In genomic region chr3:100140976-100141375, GRCh38 we compare ENCODE assay signal across 28 cellular contexts.
"Had no signal": no experiment of that assay in that cellular context is flagged by ENCODE, and none has a peak within 500 bp of the region (broad histone marks: within the 10 kb centered on the region; RNA-seq: fewer than 3 reads in every experiment).

No MANE protein-coding gene starts in this region.

- DNase-seq: hypothalamus; immature natural killer cell; kidney; left colon; left lung; midbrain; mucosa of descending colon; naive thymus-derived CD4-positive, alpha-beta T cell; ovary; right lobe of liver; stimulated activated CD4-positive, alpha-beta T cell treated with anti-CD3 and anti-CD28 coated beads, Interleukin-1b, Interleukin-23, amount 100 ng/mL, for 48 hours; stimulated activated CD4-positive, alpha-beta T cell treated with anti-CD3 and anti-CD28 coated beads, Interleukin-2, amount 100 ng/mL, for 48 hours; stimulated activated CD4-positive, alpha-beta T cell treated with anti-CD3 and anti-CD28 coated beads, Interleukin-4, amount 100 ng/mL, for 4 hours; stimulated activated CD8-positive, alpha-beta memory T cell treated with anti-CD3 and anti-CD28 coated beads, Interleukin-4, amount 100 ng/mL, for 48 hours; stimulated activated naive CD4-positive, alpha-beta T cell treated with Interleukin-2 at 50 U/mL for 16 hours; stimulated activated naive CD8-positive, alpha-beta T cell treated with anti-CD3 and anti-CD28 coated beads, Interleukin-15, amount 100 ng/mL, for 72 hours; substantia nigra; uterus had no signal

- H3K27ac Mint-ChIP-seq: immature natural killer cell; naive thymus-derived CD4-positive, alpha-beta T cell; natural killer cell treated with Interleukin-12 subunit alpha and Interleukin-12 subunit beta and Interleukin-15 and Interleukin-18, amount 100 ng/mL, for 72 hours; progenitor cell of endocrine pancreas; stimulated activated memory B cell treated with anti-CD40 and anti-IgM and Interleukin-4, amounts not matched to agents 10 μg/mL and 1 μg/mL and 100 μg/mL, for 72 hours; stimulated activated naive CD8-positive, alpha-beta T cell treated with anti-CD3 and anti-CD28 coated beads, Interleukin-15, amount 100 ng/mL, for 72 hours; type B pancreatic cell had no signal

- H3K9me3 ChIP-seq: ovary, right lobe of liver, uterus had no signal

- H3K4me3 ChIP-seq: left lung, lung, mucosa of descending colon, ovary, right atrium auricular region, right lobe of liver, smooth muscle cell, tibial nerve, uterus had no signal

- H3K4me1 Mint-ChIP-seq: neural crest cell had no signal

- ATAC-seq: left colon; left lung; mucosa of descending colon; naive thymus-derived CD4-positive, alpha-beta T cell; natural killer cell treated with Interleukin-12 subunit alpha and Interleukin-12 subunit beta and Interleukin-15 and Interleukin-18, amount 100 ng/mL, for 72 hours; right lobe of liver; stimulated activated memory B cell treated with anti-CD40 and anti-IgM and Interleukin-4, amounts not matched to agents 10 μg/mL and 1 μg/mL and 100 μg/mL, for 72 hours; stimulated activated naive CD8-positive, alpha-beta T cell treated with anti-CD3 and anti-CD28 coated beads, Interleukin-15, amount 100 ng/mL, for 72 hours had no signal

- H3K27me3 Mint-ChIP-seq: naive thymus-derived CD4-positive, alpha-beta T cell; natural killer cell treated with Interleukin-12 subunit alpha and Interleukin-12 subunit beta and Interleukin-15 and Interleukin-18, amount 100 ng/mL, for 72 hours; progenitor cell of endocrine pancreas; stimulated activated memory B cell treated with anti-CD40 and anti-IgM and Interleukin-4, amounts not matched to agents 10 μg/mL and 1 μg/mL and 100 μg/mL, for 72 hours; stimulated activated naive CD8-positive, alpha-beta T cell treated with anti-CD3 and anti-CD28 coated beads, Interleukin-15, amount 100 ng/mL, for 72 hours; type B pancreatic cell had no signal

- H3K27me3 ChIP-seq: left lung, neutrophil, ovary, right atrium auricular region, right lobe of liver, tibial nerve, uterus had no signal

- H3K36me3 ChIP-seq: left lung, neutrophil, ovary, right atrium auricular region, right lobe of liver, uterus had no signal

- H3K27ac ChIP-seq: left lung, neutrophil, ovary, right atrium auricular region, right lobe of liver, tibial nerve, uterus had no signal

- H3K4me2 ChIP-seq: smooth muscle cell had no signal

- H3K4me3 Mint-ChIP-seq: immature natural killer cell; naive thymus-derived CD4-positive, alpha-beta T cell; natural killer cell treated with Interleukin-12 subunit alpha and Interleukin-12 subunit beta and Interleukin-15 and Interleukin-18, amount 100 ng/mL, for 72 hours; neural crest cell; stimulated activated memory B cell treated with anti-CD40 and anti-IgM and Interleukin-4, amounts not matched to agents 10 μg/mL and 1 μg/mL and 100 μg/mL, for 72 hours; stimulated activated naive CD8-positive, alpha-beta T cell treated with anti-CD3 and anti-CD28 coated beads, Interleukin-15, amount 100 ng/mL, for 72 hours; type B pancreatic cell had no signal

- H3K4me1 ChIP-seq: left lung, right lobe of liver, uterus had no signal
